In the genomic region with DNA sequence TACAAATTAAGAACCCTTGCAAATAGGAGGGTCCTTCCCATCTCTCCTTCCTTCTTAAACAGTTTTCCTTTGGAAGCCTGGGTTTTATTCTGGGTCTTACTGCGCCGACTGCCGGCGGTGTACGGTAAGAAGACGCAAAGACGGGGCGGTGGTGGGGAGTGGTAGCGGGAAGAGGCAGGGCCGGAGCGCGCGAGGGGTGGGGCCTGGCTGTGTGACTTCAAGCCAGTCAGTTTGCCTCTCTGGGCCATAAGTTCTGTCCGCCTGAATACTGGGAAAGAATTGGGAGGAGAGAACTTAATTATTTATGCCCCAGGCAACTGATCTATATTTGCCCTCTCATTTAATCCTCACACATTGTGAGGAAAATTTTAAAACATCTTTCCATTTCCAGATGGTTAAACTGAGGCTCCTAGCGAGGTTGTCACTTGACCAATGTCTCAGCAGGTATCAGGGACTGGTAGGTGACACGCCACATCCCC, we compare ENCODE assay signal across 8 cellular contexts. TPM values are rescaled to one million over a fixed set of nuclear protein-coding genes. Genes with fewer than 3 reads are reported as not detected.
DNase-seq lines count a peak whose midpoint lies in the region; ATAC-seq and TF ChIP-seq lines count a peak whose summit lies in the region.

No MANE protein-coding gene starts in this region.

- H3K9ac ChIP-seq in HUES6 (ENCODE audit: low read length), result peak overlapping the region; percentile 62

- H3K27ac ChIP-seq in HUES6 (ENCODE audit: low read depth, low read length) (peak overlapping the region; percentile 1; the same call in 1 of the 2 replicates), OCI-LY7 (ENCODE audit: low read depth, low read length, poor library complexity, severe bottlenecking) (peak overlapping the region; percentile 81), esophagus squamous epithelium (peak overlapping the region; percentile 84 to 96 (median 92))

- H3K4me3 ChIP-seq in HUES6 (ENCODE audit: low read depth, low read length), result peak overlapping the region; percentile 95
- H3K4me3 ChIP-seq in OCI-LY7 (ENCODE audit: low read depth, low read length, poor library complexity, severe bottlenecking), result peak overlapping the region; percentile 78
- H3K4me3 ChIP-seq in esophagus squamous epithelium, result peak overlapping the region; percentile 48 to 73 (median 64)

- no peaks in the 10 kb centered on the region for H3K27me3 Mint-ChIP-seq in naive B cell

- peak; percentile 40 for ATAC-seq in GM19035 (IDR thresholded peaks at IDR 0.05; ENCODE audit: unreplicated experiment)
- ATAC-seq in naive B cell (ENCODE audit: low read depth in 2 of 2), result peak; percentile 52 to 53
- ATAC-seq in stimulated activated naive CD8-positive, alpha-beta T cell treated with anti-CD3 and anti-CD28 coated beads, Interleukin-15, Interleukin-2, amounts not matched to agents 100 U/mL and 50 U/mL, for 24 hours, result peak; percentile 71

- no peaks in the 10 kb centered on the region; the same call in 1 of the 2 replicates for H3K9me3 ChIP-seq in HUES6 (ENCODE audit: control insufficient read depth, insufficient read depth, low read depth, low read length)
- no peaks in the 10 kb centered on the region for H3K9me3 ChIP-seq in OCI-LY7 (ENCODE audit: low read length)
- H3K9me3 ChIP-seq in esophagus squamous epithelium, result no peaks in the 10 kb centered on the region

- peak overlapping the region in 4 of 6 donors; percentile 53 to 95 (median 90) for H3K27ac Mint-ChIP-seq in naive B cell

- POLR2A ChIA-PET in OCI-LY7 (lab: Charles Lee), result no interaction called here

- H3K4me2 ChIP-seq in OCI-LY7 (ENCODE audit: low read length), result peak overlapping the region; percentile 98

- no peaks in the 10 kb centered on the region for H3K9me3 Mint-ChIP-seq in naive B cell

- TF ChIP-seq POLR2A in esophagus squamous epithelium (IDR thresholded peaks at IDR 0.05), result no peak

- H2AFZ ChIP-seq in OCI-LY7 (ENCODE audit: low read length), result peak overlapping the region; percentile 96; the same call in 1 of the 2 replicates

- H3K36me3 Mint-ChIP-seq in naive B cell, result no peaks in the 10 kb centered on the region

- CTCF ChIA-PET in OCI-LY7 (lab: Charles Lee; ENCODE audit: unreplicated experiment), result no interaction called here

- peak; percentile 69 for DNase-seq in AG08396 (ENCODE audit: low spot score)
- DNase-seq in OCI-LY7 (ENCODE audit: low spot score), result peak; percentile 78
- DNase-seq in activated T-helper 1 cell treated with Interleukin-2 at 50 U/mL for 16 hours (ENCODE audit: low read depth), result peak; percentile 61
- no peak for DNase-seq in esophagus squamous epithelium (lab: John Stamatoyannopoulos, UW)
- DNase-seq in naive B cell, result peak; percentile 54
- peak; percentile 78 for DNase-seq in stimulated activated naive CD8-positive, alpha-beta T cell treated with anti-CD3 and anti-CD28 coated beads, Interleukin-15, Interleukin-2, amounts not matched to agents 100 U/mL and 50 U/mL, for 24 hours

- no peaks in the 10 kb centered on the region for H4K20me1 ChIP-seq in OCI-LY7 (ENCODE audit: insufficient read depth, low read length)

- H3K4me1 ChIP-seq in HUES6 (ENCODE audit: control insufficient read depth, insufficient read depth, low read length) (peaks cover under 1% of the 10 kb centered on the region; the same call in 1 of the 2 replicates), OCI-LY7 (ENCODE audit: insufficient read depth, low read length, poor library complexity, severe bottlenecking) (peaks cover 18% of the 10 kb centered on the region), esophagus squamous epithelium (peaks cover 0 to 34% (median 0%) of the 10 kb centered on the region in 3 donors)

- WGBS in esophagus squamous epithelium, 2 donors, result 0 to 25% methylated on average over 10 to 16 of the region's 16 CpGs

- TF ChIP-seq CTCF in OCI-LY7 (conservative IDR thresholded peaks at IDR 0.05; ENCODE audit: low read length) (peak; percentile 71), esophagus squamous epithelium (IDR thresholded peaks at IDR 0.05) (peak; percentile 19 to 68 (median 50))

- H3K36me3 ChIP-seq in HUES6 (ENCODE audit: control insufficient read depth, insufficient read depth, low read length) (no peaks in the 10 kb centered on the region), OCI-LY7 (ENCODE audit: insufficient read depth, low read length) (no peaks in the 10 kb centered on the region; the same call in 1 of the 2 replicates), esophagus squamous epithelium (no peaks in the 10 kb centered on the region)

- H3K9me2 ChIP-seq in OCI-LY7 (ENCODE audit: insufficient read depth, low read length), result no peaks in the 10 kb centered on the region

- peak overlapping the region; percentile 82 to 96 (median 91) for H3K4me3 Mint-ChIP-seq in naive B cell

- peaks cover 9% of the 10 kb centered on the region; the same call in 1 of the 2 replicates for H3K79me2 ChIP-seq in OCI-LY7 (ENCODE audit: insufficient read depth, low read depth, low read length)

- H3K4me1 Mint-ChIP-seq in naive B cell, result peaks cover 15 to 21% (median 19%) of the 10 kb centered on the region in 3 donors

- H3K27me3 ChIP-seq in HUES6 (ENCODE audit: control insufficient read depth, insufficient read depth, low read length), result no peaks in the 10 kb centered on the region
- H3K27me3 ChIP-seq in esophagus squamous epithelium, result no peaks in the 10 kb centered on the region

- intact Hi-C loops in OCI-LY7 (cut with micrococcal nuclease; ENCODE audit: unreplicated experiment) (loop anchor here (1.0 to 10.0 kb wide), 2 partner anchors 22 to 132 kb away; a partner anchor contains a TSS), esophagus squamous epithelium (cut with DNase I) (no loop called here)

- BruUV-seq in OCI-LY7 (replicated peaks; lab: Mats Ljungman, UMichigan), result no TSS peak

RNA-seq across cellular contexts. Expression of a gene that starts 0.7 kb away (rescaled TPM):
- total RNA-seq in OCI-LY7 (2014; rRNA removed; shearing (Covaris generic)), result 23.2 and 28.3 TPM in 2 replicates
- total RNA-seq in OCI-LY7 (2022), result 26.2 and 32.9 TPM in 2 replicates
- 10 to 100 TPM in 1 of 4 donors, 1 to 10 TPM in 3; 3.5 to 15.6 (median 5.3) TPM for total RNA-seq in esophagus squamous epithelium
- polyA plus RNA-seq in naive B cell (ENCODE audit: low read depth in 6 of 6), result 1 to 10 TPM in 5 of 6 donors, not detected in 1; 1.2 to 3.8 (median 2.2) TPM

RNA-seq across cellular contexts. Expression of a gene that starts 11.0 kb away (rescaled TPM):
- total RNA-seq in OCI-LY7 (2014; rRNA removed; shearing (Covaris generic)), result 22.0 and 23.5 TPM in 2 replicates
- total RNA-seq in OCI-LY7 (2022), result 21.7 and 24.6 TPM in 2 replicates
- 10 to 100 TPM in 1 of 4 donors, 1 to 10 TPM in 3; 4.4 to 40.1 (median 5.3) TPM for total RNA-seq in esophagus squamous epithelium
- polyA plus RNA-seq in naive B cell (ENCODE audit: low read depth in 6 of 6), result 10 to 100 TPM; 10.9 to 24.0 (median 14.5) TPM

RNA-seq across cellular contexts. Expression of a gene that starts 44.6 kb away (rescaled TPM):
- total RNA-seq in OCI-LY7 (2014; rRNA removed; shearing (Covaris generic)), result 5.4 and 6.2 TPM in 2 replicates
- 8.7 and 10.1 TPM in 2 replicates for total RNA-seq in OCI-LY7 (2022)
- total RNA-seq in esophagus squamous epithelium, result under 1 TPM in 3 of 4 donors, not detected in 1; 0.09 to 0.57 (median 0.18) TPM
- polyA plus RNA-seq in naive B cell (ENCODE audit: low read depth in 6 of 6), result not detected

Comparison
In these comparisons a context has a peak if more than half of its experiments do, and no peak if none do; other contexts are left out.
1. H3K27ac ChIP-seq: peak in every context shown above with its lines; median percentile 92 in esophagus squamous epithelium; 81 in OCI-LY7; 1 in HUES6.
2. RNA of a gene that starts 44.6 kb away (total RNA-seq): 5.4 to 10.1 TPM in OCI-LY7; 0.09 to 0.57 TPM in esophagus squamous epithelium; every median in the first group is over 4 times any median in the second.
3. Peak in every context shown above with its lines, with median percentiles within 50 percentile points of each other: ATAC-seq and H3K4me3 ChIP-seq.